Comparison of ENCODE assay signal across 8 cellular contexts in genomic region chr1:46132529-46133180, GRCh38. TPM values are rescaled to one million over a fixed set of nuclear protein-coding genes. Genes with fewer than 3 reads are reported as not detected.
DNase-seq lines count a peak whose midpoint lies in the region; ATAC-seq and TF ChIP-seq lines count a peak whose summit lies in the region.

TSS of gene PIK3R3 (minus strand) at chr1:46132629. CDS start at chr1:46131952, 677 bp downstream.

- TF ChIP-seq POLR2A in NB4 (IDR thresholded peaks at IDR 0.05; ENCODE audit: extremely low read depth, insufficient read length), result peak; percentile 79
- TF ChIP-seq POLR2A in testis (IDR thresholded peaks at IDR 0.05), result no peak

- DNase-seq in GM04504 (ENCODE audit: low read depth), result peak; percentile 98
- DNase-seq in HFFc6, result peak; percentile 99
- DNase-seq in NB4 (ENCODE audit: low read depth), result peak; percentile 99
- peak; percentile 91 for DNase-seq in activated naive CD8-positive, alpha-beta T cell treated with anti-CD3 and anti-CD28 coated beads for 36 hours
- DNase-seq in glomerular visceral epithelial cell (ENCODE audit: extremely low spot score), result peak; percentile 99
- DNase-seq in omental fat pad (ENCODE audit: low spot score), result peak; percentile 89
- DNase-seq in testis, result peak; percentile 99

- H3K9me3 Mint-ChIP-seq in HFFc6, result no peaks in the 10 kb centered on the region
- no peaks in the 10 kb centered on the region for H3K9me3 Mint-ChIP-seq in activated naive CD8-positive, alpha-beta T cell treated with anti-CD3 and anti-CD28 coated beads for 36 hours

- 0 out of 2 replicates have a peak, but pooled peaks cover 5% of the 10 kb centered on the region for H3K36me3 Mint-ChIP-seq in HFFc6 (ENCODE audit: low read depth)
- no peaks in the 10 kb centered on the region for H3K36me3 Mint-ChIP-seq in activated naive CD8-positive, alpha-beta T cell treated with anti-CD3 and anti-CD28 coated beads for 36 hours

- intact Hi-C loops in testis (cut with DNase I; ENCODE audit: low total_unique reads), result no loop called here

- H3K36me3 ChIP-seq in testis (ENCODE audit: low read depth, missing control alignments), result no peaks in the 10 kb centered on the region

- peaks cover 66% of the 10 kb centered on the region for H3K4me1 Mint-ChIP-seq in HFFc6 (ENCODE audit: low read depth)
- H3K4me1 Mint-ChIP-seq in activated naive CD8-positive, alpha-beta T cell treated with anti-CD3 and anti-CD28 coated beads for 36 hours, result peaks cover 30% of the 10 kb centered on the region

- TF ChIP-seq CTCF in HFFc6 (IDR thresholded peaks at IDR 0.05), result no peak; the same call in 1 of the 2 replicates
- TF ChIP-seq CTCF in NB4 (IDR thresholded peaks at IDR 0.05; ENCODE audit: low read depth, low read length), result no peak
- TF ChIP-seq CTCF in omental fat pad (IDR thresholded peaks at IDR 0.05), result no peak
- peak in 2 of 3 experiments; percentile 10 to 15 for TF ChIP-seq CTCF in testis (IDR thresholded peaks at IDR 0.05)

- H3K9me3 ChIP-seq in testis, result no peaks in the 10 kb centered on the region

- 0 to 1% methylated on average over 46 to 52 of the region's 55 CpGs for WGBS in testis, 2 donors

- H3K27me3 Mint-ChIP-seq in HFFc6 (ENCODE audit: insufficient read depth), result peaks cover 8% of the 10 kb centered on the region
- peaks cover 91% of the 10 kb centered on the region for H3K27me3 Mint-ChIP-seq in activated naive CD8-positive, alpha-beta T cell treated with anti-CD3 and anti-CD28 coated beads for 36 hours

- H3K27ac Mint-ChIP-seq in HFFc6, result peak within 1 kb of the TSS; percentile 100
- peak within 1 kb of the TSS; percentile 92 for H3K27ac Mint-ChIP-seq in activated naive CD8-positive, alpha-beta T cell treated with anti-CD3 and anti-CD28 coated beads for 36 hours

- H3K27me3 ChIP-seq in testis, result no peaks in the 10 kb centered on the region

- H3K4me1 ChIP-seq in testis, result peaks cover 9% of the 10 kb centered on the region

- peak within 1 kb of the TSS; percentile 96 for H3K4me3 Mint-ChIP-seq in HFFc6
- H3K4me3 Mint-ChIP-seq in activated naive CD8-positive, alpha-beta T cell treated with anti-CD3 and anti-CD28 coated beads for 36 hours, result peak within 1 kb of the TSS; percentile 83

- ATAC-seq in SK-N-SH treated with all-trans-retinoic acid at 6 μM for 48 hours (peak; percentile 95), omental fat pad (ENCODE audit: low FRiP score) (peak; percentile 99)

- H3K4me3 ChIP-seq in NB4 (ENCODE audit: low read depth, low read length), result peak within 1 kb of the TSS; percentile 79
- H3K4me3 ChIP-seq in testis, result peak within 1 kb of the TSS; percentile 84 to 87

- peak within 1 kb of the TSS; percentile 90 to 96 for H3K27ac ChIP-seq in testis

TF ChIP-seq in SK-N-SH treated with all-trans-retinoic acid at 6 μM for 48 hours, 23 proteins besides CTCF, POLR2A, EP300 and RAD21:
- TF ChIP-seq POU6F1 (CRISPR knock-in tag; IDR thresholded peaks at IDR 0.05; ENCODE audit: borderline replicate concordance, low read depth) (0 out of 2 replicates have a peak, but pooled peaks have one; percentile 46), PATZ1 (CRISPR knock-in tag; IDR thresholded peaks at IDR 0.05; ENCODE audit: borderline replicate concordance) (no peak; the same call in 1 of the 2 replicates), SNAI2 (CRISPR knock-in tag; IDR thresholded peaks at IDR 0.05) (no peak), RARB (CRISPR knock-in tag; IDR thresholded peaks at IDR 0.05) (0 out of 2 replicates have a peak, but pooled peaks have one; percentile 24), ARNTL (CRISPR knock-in tag; IDR thresholded peaks at IDR 0.05; ENCODE audit: borderline replicate concordance, low read depth) (no peak), TOX (CRISPR knock-in tag; IDR thresholded peaks at IDR 0.05; ENCODE audit: borderline replicate concordance) (no peak; the same call in 1 of the 2 replicates)

RNA-seq across cellular contexts. Expression of gene PIK3R3, which starts in this region (rescaled TPM):
- total RNA-seq in HFFc6 (2021; fragmentation: NEBNext Ultra II Directional; extraction: Animal tissue kit (Norgen Biotek cat#: 25700)), result 1 to 10 TPM; 5.4 to 8.9 (median 6.0) TPM
- total RNA-seq in activated naive CD8-positive, alpha-beta T cell treated with anti-CD3 and anti-CD28 coated beads for 36 hours, result 1 to 10 TPM; 1.1 to 1.8 TPM
- total RNA-seq in omental fat pad (100 to 1,000 TPM in 1 of 4 donors, 10 to 100 TPM in 3; 21.9 to 123 (median 39.2) TPM), testis (10 to 100 TPM; 40.8 to 46.1 TPM)
- 56.8 TPM for polyA plus RNA-seq in testis (ENCODE audit: insufficient read depth, low read depth, low replicate concordance)

Comparison
In these comparisons a context has a peak if more than half of its experiments do, and no peak if none do; other contexts are left out.
1. Peak in every context shown above with its lines: DNase-seq, ATAC-seq, H3K4me3 ChIP-seq and H3K27ac ChIP-seq.
2. CTCF ChIP-seq: peak in testis (2 of 3); none in HFFc6 (single experiment), NB4 (single experiment) and omental fat pad (0 of 3).